Comparison of ENCODE assay signal across 8 cellular contexts in genomic region chr1:226121049-226121586, GRCh38. TPM values are rescaled to one million over a fixed set of nuclear protein-coding genes. Genes with fewer than 3 reads are reported as not detected.
A peak's percentile ranks its signal among the peaks of the same experiment; 100 is the strongest.
DNase-seq lines count a peak whose midpoint lies in the region; ATAC-seq and TF ChIP-seq lines count a peak whose summit lies in the region.

No MANE protein-coding gene starts in this region.

- H3F3A ChIP-seq in DOHH2 (ENCODE audit: control insufficient read depth, insufficient read depth): peaks cover 16% of the 10 kb centered on the region
- H3F3A ChIP-seq in PC-3 (ENCODE audit: low read length, unreplicated experiment): peaks cover 5% of the 10 kb centered on the region

- peaks cover 16% of the 10 kb centered on the region for H3K27me3 ChIP-seq in DOHH2 (ENCODE audit: control insufficient read depth, low read length)
- H3K27me3 ChIP-seq in PC-3 (ENCODE audit: low read length): no peaks in the 10 kb centered on the region

- no peaks in the 10 kb centered on the region for H3K36me3 Mint-ChIP-seq in progenitor cell of endocrine pancreas (ENCODE audit: insufficient read depth)

- H3K9me2 ChIP-seq in DOHH2 (replicated peaks; ENCODE audit: control insufficient read depth, low read length) (no peaks in the 10 kb centered on the region), PC-3 (replicated peaks; ENCODE audit: low read length) (no peaks in the 10 kb centered on the region)

- intact Hi-C loops in PC-3 (cut with micrococcal nuclease): loop anchor here (1.0 to 5.0 kb wide), 4 partner anchors 12 to 124 kb away; partner anchors contain the start of gene SDE2

- no peaks in the 10 kb centered on the region for H3K9me3 Mint-ChIP-seq in progenitor cell of endocrine pancreas (ENCODE audit: low read depth)

- H4K20me1 ChIP-seq in DOHH2 (ENCODE audit: control insufficient read depth, insufficient read depth, low read depth, low read length) (no peaks in the 10 kb centered on the region), PC-3 (ENCODE audit: low read length) (no peaks in the 10 kb centered on the region)

- peak overlapping the region; percentile 86; the same call in 1 of the 2 replicates for H3K9ac ChIP-seq in PC-3 (ENCODE audit: low read length)

- H3K27me3 Mint-ChIP-seq in progenitor cell of endocrine pancreas: peaks cover 7% of the 10 kb centered on the region

- peak overlapping the region; percentile 92 for H3K27ac ChIP-seq in DOHH2 (ENCODE audit: low read depth, low read length)
- no peak overlapping the region for H3K27ac ChIP-seq in PC-3 (ENCODE audit: low read length)

- no peak for TF ChIP-seq CTCF in DOHH2 (IDR thresholded peaks at IDR 0.05; ENCODE audit: low read depth, low read length, poor library complexity, severe bottlenecking)
- no peak for TF ChIP-seq CTCF in PC-3 (conservative IDR thresholded peaks at IDR 0.05; ENCODE audit: low read depth, low read length)
- TF ChIP-seq CTCF in epithelial cell of esophagus (IDR thresholded peaks at IDR 0.05; ENCODE audit: insufficient read depth, low read depth, low read length, missing control alignments): no peak
- no peak for TF ChIP-seq CTCF in progenitor cell of endocrine pancreas (IDR thresholded peaks at IDR 0.05; ENCODE audit: unreplicated experiment)

- CTCF ChIA-PET in PC-3 (lab: Charles Lee): interaction anchor here (1.7 kb wide), 1 partner anchor 56 kb away, joined by 16 read pairs; no protein-coding TSS in a partner anchor

- H3K36me3 ChIP-seq in DOHH2 (ENCODE audit: control insufficient read depth, low read length) (no peaks in the 10 kb centered on the region), PC-3 (ENCODE audit: low read depth, low read length) (no peaks in the 10 kb centered on the region)

- POLR2A ChIA-PET in PC-3 (lab: Charles Lee; ENCODE audit: unreplicated experiment): no interaction called here

- ATAC-seq in PC-3: no peak
- no peak for ATAC-seq in HG02870 (IDR thresholded peaks at IDR 0.05; ENCODE audit: unreplicated experiment)
- no peak for ATAC-seq in HG02642 (IDR thresholded peaks at IDR 0.05; ENCODE audit: poor library complexity, unreplicated experiment)

- H3K4me3 ChIP-seq in DOHH2 (ENCODE audit: low read length) (peak overlapping the region; percentile 84), PC-3 (ENCODE audit: low read length) (peak overlapping the region; percentile 73), epithelial cell of esophagus (ENCODE audit: low read length) (peak overlapping the region; percentile 18)

- peak overlapping the region; percentile 90 for H3K27ac Mint-ChIP-seq in progenitor cell of endocrine pancreas

- DNase-seq in PC-3: no peak
- DNase-seq in epithelial cell of esophagus (ENCODE audit: low read depth): no peak
- no peak for DNase-seq in progenitor cell of endocrine pancreas (ENCODE audit: low spot score, unreplicated experiment)
- DNase-seq in iPS-NIHi11 (ENCODE audit: low spot score): no peak
- no peak for DNase-seq in activated gamma-delta T cell (lab: John Stamatoyannopoulos, UW)

- H3K4me1 ChIP-seq in DOHH2 (ENCODE audit: control insufficient read depth, low read length) (peaks cover 56% of the 10 kb centered on the region), PC-3 (ENCODE audit: insufficient read depth, low read length) (peaks cover 34% of the 10 kb centered on the region)

- H3K79me2 ChIP-seq in DOHH2 (ENCODE audit: control insufficient read depth, low read length): no peaks in the 10 kb centered on the region
- no peaks in the 10 kb centered on the region for H3K79me2 ChIP-seq in PC-3 (ENCODE audit: low read length)

- peaks cover 13% of the 10 kb centered on the region for H3K4me1 Mint-ChIP-seq in progenitor cell of endocrine pancreas (ENCODE audit: low read depth)

- H2AFZ ChIP-seq in PC-3 (ENCODE audit: low read length): peak overlapping the region; percentile 88

- BruUV-seq in PC-3 (replicated peaks; lab: Mats Ljungman, UMichigan): no TSS peak

- H3K4me2 ChIP-seq in DOHH2 (ENCODE audit: low read length) (peak overlapping the region; percentile 98), PC-3 (ENCODE audit: low read length) (peak overlapping the region; percentile 86)

- H3K4me3 Mint-ChIP-seq in progenitor cell of endocrine pancreas (ENCODE audit: low read depth): peak overlapping the region; percentile 66

- H3K9me3 ChIP-seq in DOHH2 (ENCODE audit: control insufficient read depth, insufficient read depth, low read length) (no peaks in the 10 kb centered on the region), PC-3 (ENCODE audit: low read length) (no peaks in the 10 kb centered on the region)

RNA-seq across cellular contexts. Expression of gene H3-3A, which starts 58.6 kb away (rescaled TPM):
- total RNA-seq in PC-3 (2014; rRNA removed) (196 and 273 TPM in 2 replicates), progenitor cell of endocrine pancreas (1,238 and 1,313 TPM in 2 replicates)

Comparison
In these comparisons a context has a peak if more than half of its experiments do, and no peak if none do; other contexts are left out.
1. H3K4me3 ChIP-seq: peak in every context shown above with its lines; median percentile 84 in DOHH2; 73 in PC-3; 18 in epithelial cell of esophagus.